10 cellular contexts compared by ENCODE assay signal in the genomic region with DNA sequence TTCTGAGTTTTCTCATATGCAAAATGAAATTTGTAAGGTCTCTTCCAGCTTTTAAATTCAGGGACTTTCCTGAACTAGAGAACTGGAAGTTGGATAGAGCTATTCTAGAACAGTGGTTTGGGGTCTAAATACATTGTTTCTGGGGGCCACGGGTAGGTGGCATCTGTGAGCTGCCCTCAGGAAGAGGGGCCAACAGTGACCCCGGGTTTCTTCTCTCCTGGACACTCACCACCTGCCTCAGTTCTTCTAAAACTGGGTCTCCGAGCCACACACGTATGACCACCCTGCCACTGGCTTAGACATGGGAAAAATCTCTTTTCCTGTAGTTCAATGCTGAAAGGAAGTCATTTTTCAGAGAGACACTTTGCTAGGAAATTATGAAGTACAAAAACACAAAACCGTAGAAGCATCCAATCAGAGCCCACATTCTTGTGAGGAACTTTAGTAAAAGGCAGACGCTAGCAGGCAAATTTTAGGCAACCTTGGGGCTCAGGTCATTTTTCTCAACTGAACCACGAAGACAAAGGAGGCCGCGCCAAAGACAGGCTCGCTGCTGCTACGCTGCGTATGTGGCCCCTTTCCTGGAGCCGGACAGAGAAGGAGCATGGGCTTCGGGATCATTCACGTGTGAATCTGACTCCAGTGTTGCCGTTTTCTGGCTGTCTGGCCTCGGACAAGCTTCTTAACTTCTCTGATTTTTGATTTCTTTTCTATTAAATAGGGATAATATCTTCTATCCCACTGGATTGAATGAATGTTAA. TPM values are rescaled to one million over a fixed set of nuclear protein-coding genes. Genes with fewer than 3 reads are reported as not detected.
DNase-seq lines count a peak whose midpoint lies in the region; ATAC-seq and TF ChIP-seq lines count a peak whose summit lies in the region.
"Had no signal": no experiment of that assay in that cellular context is flagged by ENCODE, and none has a peak within 500 bp of the region (broad histone marks: within the 10 kb centered on the region; RNA-seq: fewer than 3 reads in every experiment).

No MANE protein-coding gene starts in this region.

- H2AFZ ChIP-seq in neural progenitor cell (replicated peaks) = no peak overlapping the region

- no peak for TF ChIP-seq EP300 in esophagus muscularis mucosa (IDR thresholded peaks at IDR 0.05)

- H3K4me1 Mint-ChIP-seq in neural progenitor cell = peaks cover 43% of the 10 kb centered on the region

- H3K27me3 Mint-ChIP-seq in neural progenitor cell (ENCODE audit: insufficient read depth, low read depth) = peaks cover 6% of the 10 kb centered on the region

- 75% methylated on average over 17 of the region's 17 CpGs for WGBS in esophagus muscularis mucosa
- WGBS in aorta, 2 donors = 74 to 79% methylated on average over 17 of the region's 17 CpGs

- H3K9ac ChIP-seq in neural progenitor cell = no peak overlapping the region

- H3K27ac ChIP-seq in right atrium auricular region (peak overlapping the region; percentile 79 to 81), esophagus muscularis mucosa (replicated peaks in 1 of 4) (peak overlapping the region; percentile 68 to 79 (median 72)), neural progenitor cell (no peak overlapping the region), aorta (ENCODE audit: low read depth in 1 of 2, low read length in 2 of 2) (no peak overlapping the region)

- H3K4me3 Mint-ChIP-seq in neural progenitor cell = no peak overlapping the region

- H3K4me3 ChIP-seq in right atrium auricular region = no peak overlapping the region
- H3K4me3 ChIP-seq in esophagus muscularis mucosa = no peak overlapping the region
- no peak overlapping the region for H3K4me3 ChIP-seq in neural progenitor cell
- H3K4me3 ChIP-seq in aorta (ENCODE audit: low read length in 2 of 2) = no peak overlapping the region

- peak overlapping the region; percentile 79 for H3K4me2 ChIP-seq in neural progenitor cell

- peaks cover 14% of the 10 kb centered on the region for H3F3A ChIP-seq in neural progenitor cell (ENCODE audit: low read depth)

- no peaks in the 10 kb centered on the region for H4K20me1 ChIP-seq in neural progenitor cell (ENCODE audit: low read depth)

- H3K9me3 Mint-ChIP-seq in neural progenitor cell = no peaks in the 10 kb centered on the region

- TF ChIP-seq CTCF in right atrium auricular region (IDR thresholded peaks at IDR 0.05) = no peak
- no peak for TF ChIP-seq CTCF in esophagus muscularis mucosa (IDR thresholded peaks at IDR 0.05)
- TF ChIP-seq CTCF in neural progenitor cell (IDR thresholded peaks at IDR 0.05) = no peak

- intact Hi-C loops in left cardiac atrium (cut with DNase I) = no loop called here
- intact Hi-C loops in esophagus muscularis mucosa (cut with DNase I) = no loop called here
- intact Hi-C loops in aorta (cut with DNase I) = no loop called here

- H3K9me3 ChIP-seq in right atrium auricular region (no peaks in the 10 kb centered on the region), esophagus muscularis mucosa (no peaks in the 10 kb centered on the region), neural progenitor cell (ENCODE audit: low read depth) (no peaks in the 10 kb centered on the region), aorta (ENCODE audit: control insufficient read depth, low read length) (no peaks in the 10 kb centered on the region)

- H3K4me1 ChIP-seq in right atrium auricular region (peaks cover 0 to 30% of the 10 kb centered on the region in 2 donors), esophagus muscularis mucosa (peaks cover 20 to 24% (median 22%) of the 10 kb centered on the region in 4 donors), neural progenitor cell (peaks cover 14% of the 10 kb centered on the region), aorta (ENCODE audit: control insufficient read depth in 1 of 2, insufficient read depth in 2 of 2, low read length in 2 of 2) (peaks cover 0 to 1% of the 10 kb centered on the region in 2 donors)

- no peak for TF ChIP-seq POLR2A in esophagus muscularis mucosa (IDR thresholded peaks at IDR 0.05; ENCODE audit: low read depth)

- H3K36me3 ChIP-seq in right atrium auricular region (no peaks in the 10 kb centered on the region), esophagus muscularis mucosa (no peaks in the 10 kb centered on the region), neural progenitor cell (no peaks in the 10 kb centered on the region), aorta (ENCODE audit: control insufficient read depth in 1 of 2, insufficient read depth in 2 of 2, low read length in 1 of 2) (no peaks in the 10 kb centered on the region)

- H3K27ac Mint-ChIP-seq in neural progenitor cell = peak overlapping the region; percentile 84
- H3K27ac Mint-ChIP-seq: activated CD8-positive, alpha-beta T cell treated with anti-CD3 and anti-CD28 coated beads, Interleukin-2, amount 10 ng/mL, durations not matched to agents 7 days and 5 days had no signal

- H3K36me3 Mint-ChIP-seq in neural progenitor cell = no peaks in the 10 kb centered on the region

- H3K27me3 ChIP-seq in right atrium auricular region (no peaks in the 10 kb centered on the region), esophagus muscularis mucosa (no peaks in the 10 kb centered on the region), neural progenitor cell (no peaks in the 10 kb centered on the region), aorta (ENCODE audit: control insufficient read depth in 1 of 2, insufficient read depth in 2 of 2, low read length in 1 of 2) (no peaks in the 10 kb centered on the region)

- H3K79me2 ChIP-seq in neural progenitor cell (ENCODE audit: low read depth) = no peaks in the 10 kb centered on the region

- ATAC-seq in left cardiac atrium (no peak), aorta (ENCODE audit: low FRiP score) (peak; percentile 11), HG03457 (IDR thresholded peaks at IDR 0.05; ENCODE audit: unreplicated experiment) (no peak), GM21737 (IDR thresholded peaks at IDR 0.05; ENCODE audit: unreplicated experiment) (no peak), HG03354 (IDR thresholded peaks at IDR 0.05; ENCODE audit: poor library complexity, severe bottlenecking, unreplicated experiment) (no peak)

- no peak for DNase-seq in right atrium auricular region (ENCODE audit: low spot score)
- no peak for DNase-seq in left cardiac atrium
- DNase-seq in esophagus muscularis mucosa (ENCODE audit: extremely low spot score) = no peak
- DNase-seq in neural progenitor cell (ENCODE audit: low spot score) = no peak
- DNase-seq in aorta = no peak
- DNase-seq: stimulated activated CD4-positive, alpha-beta T cell treated with anti-CD3 and anti-CD28 coated beads, Interleukin-12 subunit alpha, Interleukin-12 subunit beta, amount 100 ng/mL, for 4 hours had no signal

RNA-seq across cellular contexts. Expression of gene ZNF366, which starts 50.5 kb away (rescaled TPM):
- total RNA-seq in right atrium auricular region (1 to 10 TPM; 4.4 to 9.0 TPM), left cardiac atrium (1 to 10 TPM; 7.0 to 9.1 TPM), esophagus muscularis mucosa (10 to 100 TPM in 1 of 4 donors, 1 to 10 TPM in 3; 3.1 to 11.1 (median 5.0) TPM), neural progenitor cell (ENCODE audit: low replicate concordance) (not detected in 2 replicates), aorta (10 to 100 TPM in 1 of 2 donors, 1 to 10 TPM in 1; 5.8 to 10.3 TPM)
- polyA plus RNA-seq in aorta = not detected
- total RNA-seq: activated CD8-positive, alpha-beta T cell treated with anti-CD3 and anti-CD28 coated beads, Interleukin-2, amount 10 ng/mL, durations not matched to agents 7 days and 5 days had no signal

Comparison
In these comparisons a context has a peak if more than half of its experiments do, and no peak if none do; other contexts are left out.
1. H3K27ac ChIP-seq: peak in right atrium auricular region (2 of 2) and esophagus muscularis mucosa (4 of 4); none in neural progenitor cell (single experiment) and aorta (0 of 2).